ENCODE assay signal across 16 cellular contexts in genomic region chrX:69015156-69015555, GRCh38.
DNase-seq lines count a peak whose midpoint lies in the region; ATAC-seq and TF ChIP-seq lines count a peak whose summit lies in the region.
"Had no signal": no experiment of that assay in that cellular context is flagged by ENCODE, and none has a peak within 500 bp of the region (broad histone marks: within the 10 kb centered on the region; RNA-seq: fewer than 3 reads in every experiment).

No MANE protein-coding gene starts in this region.

- H2AFZ ChIP-seq in neuronal stem cell (ENCODE audit: low read length), result no peak overlapping the region
- H2AFZ ChIP-seq: GM23338 had no signal

- no peak overlapping the region for H3K4ac ChIP-seq in neuronal stem cell (ENCODE audit: low read length)

- peak overlapping the region; percentile 41 for H2BK12ac ChIP-seq in neuronal stem cell (ENCODE audit: low read length)

- H4K8ac ChIP-seq in neuronal stem cell (ENCODE audit: low read depth, low read length), result no peak overlapping the region

- no peak for TF ChIP-seq CTCF in endodermal cell (conservative IDR thresholded peaks at IDR 0.05)

- no peaks in the 10 kb centered on the region for H3K4me1 ChIP-seq in endodermal cell (ENCODE audit: control insufficient read depth, insufficient read depth, low read length)
- peaks cover 0 to 3% of the 10 kb centered on the region in 2 donors for H3K4me1 ChIP-seq in neuronal stem cell (ENCODE audit: control insufficient read depth in 2 of 2, insufficient read depth in 1 of 2, low read depth in 1 of 2, low read length in 2 of 2)
- no peaks in the 10 kb centered on the region for H3K4me1 ChIP-seq in aorta (ENCODE audit: control insufficient read depth in 1 of 2, insufficient read depth in 2 of 2, low read length in 2 of 2)

- H4K91ac ChIP-seq in neuronal stem cell (ENCODE audit: low read depth, low read length, poor library complexity), result no peak overlapping the region

- H3K23ac ChIP-seq in neuronal stem cell (ENCODE audit: low read depth, low read length, poor library complexity), result no peak overlapping the region

- H3K36me3 ChIP-seq in endodermal cell (ENCODE audit: control insufficient read depth, insufficient read depth, low read length), result no peaks in the 10 kb centered on the region
- no peaks in the 10 kb centered on the region for H3K36me3 ChIP-seq in neuronal stem cell (replicated peaks in 1 of 2; ENCODE audit: control insufficient read depth in 2 of 2, insufficient read depth in 2 of 2, low read length in 2 of 2)
- H3K36me3 ChIP-seq in aorta (ENCODE audit: control insufficient read depth in 1 of 2, insufficient read depth in 2 of 2, low read length in 1 of 2), result no peaks in the 10 kb centered on the region

- H2BK15ac ChIP-seq in neuronal stem cell (ENCODE audit: low read length), result peak overlapping the region; percentile 75

- H3K4me1 Mint-ChIP-seq in endodermal cell, result peaks cover 2% of the 10 kb centered on the region

- H3K9ac ChIP-seq in endodermal cell (ENCODE audit: extremely low read depth, low read length, poor library complexity, severe bottlenecking) (no peak overlapping the region), neuronal stem cell (ENCODE audit: low read depth, low read length, poor library complexity) (no peak overlapping the region)

- H3K79me1 ChIP-seq in neuronal stem cell (ENCODE audit: low read depth, low read length), result no peaks in the 10 kb centered on the region

- WGBS in endodermal cell (ENCODE audit: insufficient coverage in 1 of 2, insufficient read length in 1 of 2), 2 experiments, result 98 to 100% methylated on average over 1 to 4 of the region's 7 CpGs
- WGBS in neuronal stem cell (ENCODE audit: extremely low coverage in 2 of 2, insufficient read length in 2 of 2, insufficient replicate concordance in 1 of 2), 2 donors, result no CpG with 5 or more reads among the region's 7 CpGs
- 62 to 78% methylated on average over 7 of the region's 7 CpGs for WGBS in aorta, 2 donors

- H3K4me3 ChIP-seq in endodermal cell (ENCODE audit: low read length) (no peak overlapping the region), neuronal stem cell (ENCODE audit: low read length in 2 of 2) (no peak overlapping the region), aorta (ENCODE audit: low read length in 2 of 2) (no peak overlapping the region)
- H3K4me3 ChIP-seq: GM23338 had no signal

- H3K27me3 Mint-ChIP-seq in endodermal cell (ENCODE audit: insufficient read depth), result no peaks in the 10 kb centered on the region

- H3K27me3 ChIP-seq in endodermal cell (ENCODE audit: control insufficient read depth, insufficient read depth, low read length, poor library complexity, severe bottlenecking) (no peaks in the 10 kb centered on the region), neuronal stem cell (ENCODE audit: control insufficient read depth in 3 of 3, insufficient read depth in 3 of 3, low read depth in 1 of 3, low read length in 3 of 3) (peaks cover 0 to 8% (median 0%) of the 10 kb centered on the region in 3 experiments), aorta (ENCODE audit: control insufficient read depth in 1 of 2, insufficient read depth in 2 of 2, low read length in 1 of 2) (no peaks in the 10 kb centered on the region)

- H3K27ac ChIP-seq in endodermal cell (ENCODE audit: low read depth, low read length), result no peak overlapping the region
- no peak overlapping the region for H3K27ac ChIP-seq in neuronal stem cell (replicated peaks; ENCODE audit: low read length)
- no peak overlapping the region for H3K27ac ChIP-seq in aorta (ENCODE audit: low read depth in 1 of 2, low read length in 2 of 2)

- no peak overlapping the region for H2BK5ac ChIP-seq in neuronal stem cell (ENCODE audit: low read length)

- no peaks in the 10 kb centered on the region for H3K36me3 Mint-ChIP-seq in endodermal cell (ENCODE audit: low read depth)
- H3K36me3 Mint-ChIP-seq: CD8-positive, alpha-beta T cell had no signal

- ATAC-seq in Right ventricle myocardium inferior (no peak), aorta (ENCODE audit: low FRiP score) (peak; percentile 24)
- ATAC-seq: CD8-positive, alpha-beta T cell; GM23338 had no signal

- intact Hi-C loops in cardiac septum (cut with DNase I), result no loop called here
- intact Hi-C loops in Right ventricle myocardium inferior (cut with DNase I), result no loop called here
- intact Hi-C loops in aorta (cut with DNase I), result no loop called here

- no peak overlapping the region for H2BK120ac ChIP-seq in neuronal stem cell (ENCODE audit: low read depth, low read length)

- H3K4me3 Mint-ChIP-seq in endodermal cell, result no peak overlapping the region
- H3K4me3 Mint-ChIP-seq: CD8-positive, alpha-beta T cell; GM23338; HFFc6 had no signal

- H3K14ac ChIP-seq in neuronal stem cell (ENCODE audit: low read length), result peak overlapping the region; percentile 21

- DNase-seq in cardiac septum (ENCODE audit: low spot score) (peak; percentile 39), Right ventricle myocardium inferior (ENCODE audit: missing footprints) (no peak), endodermal cell (peak; percentile 27), neuronal stem cell (ENCODE audit: low spot score) (no peak), aorta (no peak), cerebellar cortex (ENCODE audit: low spot score) (no peak), SW 1271 (lab: John Stamatoyannopoulos, UW) (no peak), middle frontal gyrus (ENCODE audit: extremely low spot score, low spot score) (no peak)
- DNase-seq: DMS79, HFFc6, KG1, NCI-H1436 treated with DMSO at 0.1 percent for 48 hours, NCI-H2029 treated with DMSO at 0.1 percent for 48 hours, NCI-H510A treated with DMSO at 0.1 percent for 48 hours had no signal

- no peak overlapping the region for H3K27ac Mint-ChIP-seq in endodermal cell
- H3K27ac Mint-ChIP-seq: CD8-positive, alpha-beta T cell; GM23338; HFFc6 had no signal

- peaks cover 42% of the 10 kb centered on the region for H3K9me3 Mint-ChIP-seq in endodermal cell
- H3K9me3 Mint-ChIP-seq: CD8-positive, alpha-beta T cell; GM23338; HFFc6 had no signal

- H2AK5ac ChIP-seq in neuronal stem cell (ENCODE audit: low read depth, low read length), result no peak overlapping the region

- no peak overlapping the region for H3K4me2 ChIP-seq in neuronal stem cell (ENCODE audit: insufficient read depth, low read length, poor library complexity, severe bottlenecking)
- H3K4me2 ChIP-seq: GM23338 had no signal

- peak overlapping the region; percentile 57 for H3K18ac ChIP-seq in neuronal stem cell (ENCODE audit: low read length)

- H3K9me3 ChIP-seq in endodermal cell (ENCODE audit: control insufficient read depth, low read length), result no peaks in the 10 kb centered on the region
- H3K9me3 ChIP-seq in neuronal stem cell (replicated peaks in 1 of 2; ENCODE audit: control insufficient read depth in 2 of 2, insufficient read depth in 1 of 2, low read depth in 1 of 2, low read length in 2 of 2), result no peaks in the 10 kb centered on the region
- no peaks in the 10 kb centered on the region for H3K9me3 ChIP-seq in aorta (ENCODE audit: control insufficient read depth, low read length)

Comparison
In these comparisons a context has a peak if more than half of its experiments do, and no peak if none do; other contexts are left out.
1. DNase-seq: peak in cardiac septum (single experiment) and endodermal cell (single experiment); none in Right ventricle myocardium inferior (single experiment), neuronal stem cell (single experiment), aorta (0 of 2), cerebellar cortex (single experiment), SW 1271 (0 of 2) and middle frontal gyrus (single experiment).